ENCODE assay signal across 34 cellular contexts in genomic region chr16:35575432-35575821, GRCh38.
"Had no signal": no experiment of that assay in that cellular context is flagged by ENCODE, and none has a peak within 500 bp of the region (broad histone marks: within the 10 kb centered on the region; RNA-seq: fewer than 3 reads in every experiment).

No MANE protein-coding gene starts in this region.

- H3K4me2 ChIP-seq: KMS-11 had no signal

- H3K9me3 ChIP-seq: MG63 had no signal

- H3K36me3 ChIP-seq: MG63 had no signal

- H3K4me3 ChIP-seq: MG63 had no signal

- H3K27me3 ChIP-seq: MG63 had no signal

- H3K27ac ChIP-seq: KMS-11 had no signal

- H3K9ac ChIP-seq: KMS-11 had no signal

- DNase-seq: Karpas-422, Kasumi-1, KG1, MG63, MM.1S, MV-4-11, NCI-H1048, NCI-H1092, NCI-H1092 treated with DMSO at 0.1 percent for 48 hours, NCI-H1105, NCI-H1105 treated with DMSO at 0.1 percent for 48 hours, NCI-H1417, NCI-H1417 treated with DMSO at 0.1 percent for 48 hours, NCI-H1436, NCI-H1436 treated with DMSO at 0.1 percent for 48 hours, NCI-H146, NCI-H1694, NCI-H1694 treated with DMSO at 0.1 percent for 48 hours, NCI-H187, NCI-H187 treated with DMSO at 0.1 percent for 48 hours, NCI-H1930, NCI-H2029, NCI-H2029 treated with DMSO at 0.1 percent for 48 hours, NCI-H2081, NCI-H2081 treated with DMSO at 0.1 percent for 48 hours, NCI-H2107, NCI-H2171, NCI-H2171 treated with DMSO at 0.1 percent for 48 hours, NCI-H2227 treated with DMSO at 0.1 percent for 48 hours, NCI-H226, NCI-H345, NCI-H446, NCI-H446 treated with DMSO at 0.1 percent for 48 hours had no signal
